11 cellular contexts compared by ENCODE assay signal in genomic region chr15:75742346-75742745, GRCh38. TPM values are rescaled to one million over a fixed set of nuclear protein-coding genes. Genes with fewer than 3 reads are reported as not detected.
DNase-seq lines count a peak whose midpoint lies in the region; ATAC-seq, FAIRE-seq and TF ChIP-seq lines count a peak whose summit lies in the region.
"Not testable (repeated sequence)": the region's sequence is repeated elsewhere in the genome, so short reads cannot be mapped to it uniquely, and the experiment has no call there.
"Had no signal": no experiment of that assay in that cellular context is flagged by ENCODE, and none has a peak within 500 bp of the region (broad histone marks: within the 10 kb centered on the region; RNA-seq: fewer than 3 reads in every experiment).

No MANE protein-coding gene starts in this region.

- in situ Hi-C loops in K562 (cut with MboI): not testable (repeated sequence)

- CTCF ChIA-PET in HEK293 (lab: Yijun Ruan, JAX): interaction anchor here (1.7 to 2.8 kb wide), 2 partner anchors 9 to 59 kb away, joined by 8 to 16 read pairs; no protein-coding TSS in a partner anchor
- CTCF ChIA-PET in K562 (lab: Yijun Ruan, JAX; ENCODE audit: low intra/inter-chr PET ratio): not testable (repeated sequence)

- WGBS in K562 (ENCODE audit: insufficient coverage, low coverage, missing lambda C conversion rate): 57% methylated on average over 4 of the region's 4 CpGs
- WGBS in aorta, 2 donors: 93 to 95% methylated on average over 4 of the region's 4 CpGs

- not testable (repeated sequence) for H3K27ac ChIP-seq in HEK293 (ENCODE audit: extremely low read depth, low read depth, low read length); K562 (ENCODE audit: extremely low read depth, low read depth, low read length); kidney (ENCODE audit: low read depth in 2 of 2, low read length in 2 of 2); tibial artery; aorta (ENCODE audit: low read depth in 1 of 2, low read length in 2 of 2)

- not testable (repeated sequence) for TF ChIP-seq CTCF in HEK293 (tag by site-specific recombination; IDR thresholded peaks at IDR 0.05); K562 (IDR thresholded peaks at IDR 0.05 in 2 of 3, conservative IDR thresholded peaks at IDR 0.05 in 1 of 3; ENCODE audit: insufficient read depth in 2 of 3, low read depth in 1 of 3, low read length in 3 of 3); kidney (IDR thresholded peaks at IDR 0.05; ENCODE audit: borderline replicate concordance, extremely low read depth, insufficient read depth); mucosa of descending colon (IDR thresholded peaks at IDR 0.05); tibial artery (IDR thresholded peaks at IDR 0.05)

- TF ChIP-seq RAD21 in K562 (CRISPR knock-in tag; conservative IDR thresholded peaks at IDR 0.05 in 1 of 2, IDR thresholded peaks at IDR 0.05 in 1 of 2): not testable (repeated sequence)

- not testable (repeated sequence) for H4K20me1 ChIP-seq in K562 (replicated peaks; ENCODE audit: control insufficient read depth, insufficient read depth, low read length)

- ATAC-seq in K562; mucosa of descending colon; aorta (ENCODE audit: low FRiP score): not testable (repeated sequence)

- not testable (repeated sequence) for H3K27me3 ChIP-seq in K562 (ENCODE audit: control insufficient read depth in 2 of 2, insufficient read depth in 2 of 2, low read length in 2 of 2); tibial artery; aorta (ENCODE audit: control insufficient read depth in 1 of 2, insufficient read depth in 2 of 2, low read length in 1 of 2)

- DNase-seq in K562 (ENCODE audit: extremely low read depth in 1 of 4, low spot score in 3 of 4): not testable (repeated sequence)
- DNase-seq in cardiac septum (ENCODE audit: low spot score): peak; percentile 19
- DNase-seq in kidney: peak; percentile 33
- DNase-seq in mucosa of descending colon: peak in 2 of 3 donors; percentile 8 to 16
- peak; percentile 29 for DNase-seq in posterior vena cava (ENCODE audit: low spot score)
- peak; percentile 2 to 45 for DNase-seq in tibial artery
- peak; percentile 24 to 41 for DNase-seq in aorta

- H3K36me3 ChIP-seq in HEK293 (ENCODE audit: control insufficient read depth in 2 of 2, insufficient read depth in 1 of 2, low read length in 2 of 2); K562 (ENCODE audit: control insufficient read depth, insufficient read depth, low read length); kidney (ENCODE audit: control insufficient read depth in 1 of 2, insufficient read depth in 2 of 2, low read length in 2 of 2); mucosa of descending colon (ENCODE audit: low read depth); tibial artery; aorta (ENCODE audit: control insufficient read depth in 1 of 2, insufficient read depth in 2 of 2, low read length in 1 of 2): not testable (repeated sequence)

- not testable (repeated sequence) for BruUV-seq in K562 (replicated peaks; lab: Mats Ljungman, UMichigan)

- not testable (repeated sequence) for H3K79me2 ChIP-seq in K562 (ENCODE audit: control insufficient read depth, insufficient read depth, low read length)

- not testable (repeated sequence) for H3K9me3 ChIP-seq in HEK293 (ENCODE audit: control insufficient read depth, insufficient read depth, low read depth, low read length); K562 (replicated peaks; ENCODE audit: control insufficient read depth, insufficient read depth, low read depth, low read length); kidney (ENCODE audit: control insufficient read depth in 1 of 2, low read length in 2 of 2); mucosa of descending colon; tibial artery; aorta (ENCODE audit: control insufficient read depth, low read length)

- not testable (repeated sequence) for H3K4me2 ChIP-seq in K562 (ENCODE audit: insufficient read depth, low read length)

- POLR2A ChIA-PET in HEK293 (lab: Yijun Ruan, JAX); K562 (lab: Yijun Ruan, JAX): not testable (repeated sequence)

- FAIRE-seq in K562 (lab: Jason Lieb, UNC); kidney (lab: Jason Lieb, UNC): not testable (repeated sequence)

- H2AFZ ChIP-seq in K562 (ENCODE audit: low read depth, low read length): not testable (repeated sequence)

- H3K4me3 ChIP-seq in HEK293 (ENCODE audit: low read depth, low read length); K562; kidney (ENCODE audit: low read length in 2 of 2); mucosa of descending colon; tibial artery; aorta (ENCODE audit: low read length in 2 of 2): not testable (repeated sequence)

- intact Hi-C loops in K562 (cut with micrococcal nuclease); cardiac septum (cut with DNase I); kidney (cut with DNase I); mucosa of descending colon (cut with DNase I, micrococcal nuclease); tibial artery (cut with DNase I; ENCODE audit: low total_unique reads); aorta (cut with DNase I): not testable (repeated sequence)
- intact Hi-C loops in posterior vena cava (cut with DNase I): loop anchor here in 1 of 2 donors (5.0 kb wide), 1 partner anchor 60 kb away; no protein-coding TSS in a partner anchor

- not testable (repeated sequence) for TF ChIP-seq POLR2A in K562 (conservative IDR thresholded peaks at IDR 0.05)

- H3K4me1 ChIP-seq in HEK293 (ENCODE audit: control insufficient read depth, insufficient read depth, low read length); kidney (ENCODE audit: control insufficient read depth in 1 of 2, insufficient read depth in 1 of 2, low read depth in 1 of 2, low read length in 2 of 2); mucosa of descending colon (ENCODE audit: low read depth); aorta (ENCODE audit: control insufficient read depth in 1 of 2, insufficient read depth in 2 of 2, low read length in 2 of 2): not testable (repeated sequence)
- peaks cover 5 to 19% of the 10 kb centered on the region in 2 experiments; a peak in 4 of 5 replicates for H3K4me1 ChIP-seq in K562 (replicated peaks in 1 of 2; ENCODE audit: control insufficient read depth in 2 of 2, insufficient read depth in 2 of 2, low read length in 2 of 2)
- H3K4me1 ChIP-seq in tibial artery: peaks cover 0 to 18% (median 10%) of the 10 kb centered on the region in 4 donors

- H3K9me1 ChIP-seq in K562 (ENCODE audit: control insufficient read depth, insufficient read depth, low read length): not testable (repeated sequence)

- H3K9ac ChIP-seq in K562 (ENCODE audit: insufficient read depth in 1 of 2, low read depth in 2 of 2, low read length in 2 of 2); kidney (ENCODE audit: low read length in 2 of 2): not testable (repeated sequence)

- not testable (repeated sequence) for TF ChIP-seq EP300 in K562 (IDR thresholded peaks at IDR 0.05; ENCODE audit: low read length)

TF ChIP-seq in HEK293, 187 proteins besides CTCF, POLR2A, EP300 and RAD21:
- TF ChIP-seq ZNF585B (tag by site-specific recombination; IDR thresholded peaks at IDR 0.05): peak; percentile 99

TF ChIP-seq in K562, 482 proteins besides CTCF, POLR2A, EP300 and RAD21:
- peak; percentile 22 for TF ChIP-seq ZFP36 (IDR thresholded peaks at IDR 0.05; ENCODE audit: low read depth, low read length, partially characterized antibody)
TF ChIP-seq in K562: peak in this region for 1; not testable (repeated sequence) for 481.

RNA-seq across cellular contexts. Expression of gene CSPG4, which starts 29.7 kb away (rescaled TPM):
- total RNA-seq in K562 (2011; cell fraction: chromatin; rRNA removed; ENCODE audit: low replicate concordance): 0.07 and 1.1 TPM in 2 replicates
- total RNA-seq in K562 (2011; cell fraction: nucleolus; rRNA removed): 0.39 and 1.2 TPM in 2 replicates
- 0.22 and 0.23 TPM in 2 replicates for total RNA-seq in K562 (2011; cell fraction: nucleoplasm; rRNA removed)
- total RNA-seq in K562 (2014; rRNA removed) (0.08 TPM in 1 of 2 replicates, not detected in the other), K562 (2014; rRNA removed; fragmentation: Illumina TruSeq; extraction: Trizol) (not detected in 2 replicates), K562 (2015; rRNA removed; fragmentation: Illumina TruSeq; extraction: Trizol) (under 0.01 TPM in 1 of 2 replicates, not detected in the other), K562 (2021) (0.07 TPM in 2 replicates), cardiac septum (21.3 TPM), kidney (30.7 TPM), mucosa of descending colon (10 to 100 TPM in 1 of 3 donors, 1 to 10 TPM in 2; 3.0 to 86.8 (median 7.8) TPM), posterior vena cava (100 to 1,000 TPM in 1 of 2 donors, 10 to 100 TPM in 1; 90.4 to 134 TPM), aorta (100 to 1,000 TPM in 1 of 2 donors, 10 to 100 TPM in 1; 86.8 to 160 TPM)
- polyA plus RNA-seq in K562 (2011; rRNA removed) (0.04 and 0.08 TPM in 2 replicates), K562 (2014; fragmentation: Illumina TruSeq; extraction: Trizol) (0.01 and 0.03 TPM in 2 replicates), K562 (2014; fragmentation: Nextera tagmentation; extraction: Ambion mirVana) (not detected), K562 (2014; rRNA removed) (not detected in 2 replicates), kidney (ENCODE audit: insufficient read depth, low read depth, low replicate concordance) (4.4 TPM), aorta (10 to 100 TPM; 10.6 to 45.1 TPM)
- polyA plus RNA-seq in K562 (2011; cell fraction: cytosol; rRNA removed): 0.06 and 0.16 TPM in 2 replicates
- 0.21 and 0.73 TPM in 2 replicates for polyA plus RNA-seq in K562 (2011; cell fraction: nucleus; rRNA removed)
- 0.10 and 0.32 TPM in 2 replicates for polyA plus RNA-seq in K562 (2012)
- 0.09 and 0.11 TPM in 2 replicates for polyA minus RNA-seq in K562 (2011; rRNA and poly(A)+ RNA removed)
- polyA minus RNA-seq in K562 (2011; cell fraction: cytosol; rRNA and poly(A)+ RNA removed): 0.29 and 0.73 TPM in 2 replicates
- 0.33 and 0.40 TPM in 2 replicates for polyA minus RNA-seq in K562 (2011; cell fraction: nucleus; rRNA and poly(A)+ RNA removed)
- total RNA-seq: Calu3; CD4-positive, alpha-beta T cell; CD8-positive, alpha-beta T cell had no signal
